In genomic region chr3:184381261-184382224, GRCh38 we compare ENCODE assay signal across 1 cellular context.
TF ChIP-seq lines count a peak whose summit lies in the region.

No MANE protein-coding gene starts in this region.

TF ChIP-seq in GM12878, 131 proteins besides CTCF, POLR2A, EP300 and RAD21:
- no peak for TF ChIP-seq LARP7 (IDR thresholded peaks at IDR 0.05)
- 0 out of 2 replicates have a peak, but pooled peaks have one; percentile 3 for TF ChIP-seq EZH2 (IDR thresholded peaks at IDR 0.05; ENCODE audit: borderline replicate concordance, control insufficient read depth, low read depth, low read length)
